26 cellular contexts compared by ENCODE assay signal in the genomic region with DNA sequence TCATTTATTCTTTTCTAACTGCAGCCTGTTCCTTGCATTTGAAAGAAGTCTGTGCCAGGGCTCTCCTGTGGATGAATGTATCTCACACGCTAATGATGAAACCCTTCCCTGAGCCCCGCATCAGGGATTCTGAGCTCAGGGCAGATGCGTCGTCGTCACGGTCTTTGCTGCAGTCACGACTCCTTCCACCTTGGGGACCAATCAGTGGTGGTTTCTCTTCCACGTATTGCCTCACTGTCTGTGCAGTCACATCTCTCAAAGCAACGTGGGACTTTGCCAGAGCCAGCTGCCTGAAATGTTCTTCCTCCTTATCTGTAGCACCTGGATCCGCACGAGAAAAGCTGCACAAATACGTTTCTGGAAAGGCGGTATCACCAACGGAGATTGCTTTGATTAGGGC. TPM values are rescaled to one million over a fixed set of nuclear protein-coding genes. Genes with fewer than 3 reads are reported as not detected.
A peak's percentile ranks its signal among the peaks of the same experiment; 100 is the strongest.
DNase-seq lines count a peak whose midpoint lies in the region; ATAC-seq and TF ChIP-seq lines count a peak whose summit lies in the region.
"Had no signal": no experiment of that assay in that cellular context is flagged by ENCODE, and none has a peak within 500 bp of the region (broad histone marks: within the 10 kb centered on the region; RNA-seq: fewer than 3 reads in every experiment).

No MANE protein-coding gene starts in this region.

- H3K36me3 Mint-ChIP-seq in endodermal cell (ENCODE audit: low read depth) = no peaks in the 10 kb centered on the region
- H3K36me3 Mint-ChIP-seq: CD4-positive, CD25-positive, alpha-beta regulatory T cell had no signal

- 82 to 85% methylated on average over 14 of the region's 14 CpGs for WGBS in endodermal cell (ENCODE audit: insufficient coverage in 1 of 2, insufficient read length in 1 of 2), 2 experiments

- no peaks in the 10 kb centered on the region for H3K4me1 ChIP-seq in endodermal cell (ENCODE audit: control insufficient read depth, insufficient read depth, low read length)
- H3K4me1 ChIP-seq: BLaER1 had no signal

- peaks cover 53% of the 10 kb centered on the region for H3K27me3 Mint-ChIP-seq in endodermal cell (ENCODE audit: insufficient read depth)

- no peaks in the 10 kb centered on the region for H3K36me3 ChIP-seq in endodermal cell (ENCODE audit: control insufficient read depth, insufficient read depth, low read length)
- H3K36me3 ChIP-seq: BLaER1 had no signal

- H3K4me3 Mint-ChIP-seq in endodermal cell = no peak overlapping the region
- H3K4me3 Mint-ChIP-seq: CD4-positive, CD25-positive, alpha-beta regulatory T cell; H9 had no signal

- H3K4me3 ChIP-seq in endodermal cell (ENCODE audit: low read length) = no peak overlapping the region
- H3K4me3 ChIP-seq: BLaER1, GM23248, K562 had no signal

- no peak for TF ChIP-seq CTCF in endodermal cell (conservative IDR thresholded peaks at IDR 0.05)

- peaks cover 64% of the 10 kb centered on the region for H3K27me3 ChIP-seq in endodermal cell (ENCODE audit: control insufficient read depth, insufficient read depth, low read length, poor library complexity, severe bottlenecking)
- H3K27me3 ChIP-seq: BLaER1 had no signal

- peaks cover 2% of the 10 kb centered on the region for H3K9me3 Mint-ChIP-seq in endodermal cell

- no peak overlapping the region for H3K27ac Mint-ChIP-seq in endodermal cell
- H3K27ac Mint-ChIP-seq: CD4-positive, CD25-positive, alpha-beta regulatory T cell; H9 had no signal

- H3K9me3 ChIP-seq in endodermal cell (ENCODE audit: control insufficient read depth, low read length) = no peaks in the 10 kb centered on the region
- H3K9me3 ChIP-seq: BLaER1, SK-N-SH had no signal

- H3K9ac ChIP-seq in endodermal cell (ENCODE audit: extremely low read depth, low read length, poor library complexity, severe bottlenecking) = no peak overlapping the region
- H3K9ac ChIP-seq: BLaER1, GM23248, SK-N-SH had no signal

- no peaks in the 10 kb centered on the region for H3K4me1 Mint-ChIP-seq in endodermal cell
- H3K4me1 Mint-ChIP-seq: CD4-positive, CD25-positive, alpha-beta regulatory T cell had no signal

- no peak overlapping the region for H3K27ac ChIP-seq in endodermal cell (ENCODE audit: low read depth, low read length)
- H3K27ac ChIP-seq: 22Rv1, BLaER1, GM23248 had no signal

- peak; percentile 61 for DNase-seq in NCI-H2029 (lab: John Stamatoyannopoulos, UW)
- DNase-seq in NCI-H2029 treated with DMSO at 0.1 percent for 48 hours (lab: John Stamatoyannopoulos, UW) = no peak
- DNase-seq in DMS153 (lab: John Stamatoyannopoulos, UW) = peak; percentile 74
- DNase-seq in NCI-H69 (lab: John Stamatoyannopoulos, UW) = peak; percentile 35
- peak; percentile 41 for DNase-seq in endodermal cell
- DNase-seq in KG1 (lab: John Stamatoyannopoulos, UW) = no peak
- DNase-seq in OCI-M2 (lab: John Stamatoyannopoulos, UW; ENCODE audit: unreplicated experiment) = no peak
- DNase-seq: NCI-H1105 treated with DMSO at 0.1 percent for 48 hours, NCI-H1694, NCI-H2081 treated with DMSO at 0.1 percent for 48 hours, NCI-H2171, NCI-H524, RPMI8226, SIG-M5, SK-N-SH, SW 1271 had no signal

- ATAC-seq in HG03469 (IDR thresholded peaks at IDR 0.05; ENCODE audit: unreplicated experiment) = no peak

RNA-seq across cellular contexts. Expression of a gene that starts 13.9 kb away (rescaled TPM):
- total RNA-seq in endodermal cell = under 1 TPM in 1 of 2 donors, not detected in 1; 0.11 TPM
- 5.6 TPM for polyA plus RNA-seq in endodermal cell (2013, experiment 1 of 2)
- 5.7 TPM for polyA plus RNA-seq in endodermal cell (2013, experiment 2 of 2)
- total RNA-seq: CD4-positive, CD25-positive, alpha-beta regulatory T cell; G401; GM23248; K562; LHCN-M2; MCF 10A had no signal
- polyA plus RNA-seq: CD4-positive, CD25-positive, alpha-beta regulatory T cell; GM23248; K562 had no signal

RNA-seq across cellular contexts. Expression of a gene that starts 56.4 kb away (rescaled TPM):
- 10 to 100 TPM; 22.1 to 28.6 TPM for total RNA-seq in endodermal cell
- polyA plus RNA-seq in endodermal cell (2013, experiment 1 of 2) = 32.9 TPM
- 28.4 TPM for polyA plus RNA-seq in endodermal cell (2013, experiment 2 of 2)

Comparison
In these comparisons a context has a peak if more than half of its experiments do, and no peak if none do; other contexts are left out.
1. DNase-seq: peak in NCI-H2029 (single experiment), DMS153 (single experiment), NCI-H69 (single experiment) and endodermal cell (single experiment); none in NCI-H2029 treated with DMSO at 0.1 percent for 48 hours (single experiment), KG1 (single experiment) and OCI-M2 (single experiment).